9 cellular contexts compared by ENCODE assay signal in genomic region chr2:149038442-149039212, GRCh38. TPM values are rescaled to one million over a fixed set of nuclear protein-coding genes. Genes with fewer than 3 reads are reported as not detected.
DNase-seq lines count a peak whose midpoint lies in the region; ATAC-seq and TF ChIP-seq lines count a peak whose summit lies in the region.
"Had no signal": no experiment of that assay in that cellular context is flagged by ENCODE, and none has a peak within 500 bp of the region (broad histone marks: within the 10 kb centered on the region; RNA-seq: fewer than 3 reads in every experiment).

A gene with protein sequence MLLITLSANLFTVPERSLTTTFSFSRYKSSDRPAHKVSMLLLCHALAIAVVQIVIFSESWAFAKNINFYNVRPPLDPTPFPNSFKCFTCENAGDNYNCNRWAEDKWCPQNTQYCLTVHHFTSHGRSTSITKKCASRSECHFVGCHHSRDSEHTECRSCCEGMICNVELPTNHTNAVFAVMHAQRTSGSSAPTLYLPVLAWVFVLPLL (plus strand): TSS chr2:149038699. CDS start chr2:149130949, 92,250 bp downstream.

- H3K4me3 ChIP-seq in SJSA1, result peak within 1 kb of the TSS; percentile 91
- peak within 1 kb of the TSS; percentile 68 for H3K4me3 ChIP-seq in iPS-15b (ENCODE audit: low read depth, low read length)

- peak within 1 kb of the TSS; percentile 66 for H3K4me3 Mint-ChIP-seq in Calu3 (ENCODE audit: low read depth, unreplicated experiment)
- H3K4me3 Mint-ChIP-seq in stimulated activated naive CD8-positive, alpha-beta T cell treated with anti-CD3 and anti-CD28 coated beads, Interleukin-15, Interleukin-2, amounts not matched to agents 100 ng/mL and 50 ng/mL, for 24 hours, result peak within 1 kb of the TSS; percentile 35

- CTCF ChIA-PET in Calu3 (lab: Charles Lee), result interaction anchor here (0.6 to 1.3 kb wide), 4 partner anchors 22 to 523 kb away, joined by 3 to 7 read pairs (median 4); no protein-coding TSS in a partner anchor

- H3K4me1 ChIP-seq in SJSA1 (replicated peaks), result peaks cover 39% of the 10 kb centered on the region
- peaks cover 2% of the 10 kb centered on the region for H3K4me1 ChIP-seq in iPS-15b (ENCODE audit: control insufficient read depth, insufficient read depth, low read length)

- peaks cover 19% of the 10 kb centered on the region for H3K27me3 Mint-ChIP-seq in Calu3 (ENCODE audit: unreplicated experiment)
- peaks cover 61% of the 10 kb centered on the region for H3K27me3 Mint-ChIP-seq in stimulated activated naive CD8-positive, alpha-beta T cell treated with anti-CD3 and anti-CD28 coated beads, Interleukin-15, Interleukin-2, amounts not matched to agents 100 ng/mL and 50 ng/mL, for 24 hours

- H3K9me3 ChIP-seq in SJSA1 (replicated peaks), result no peaks in the 10 kb centered on the region
- no peaks in the 10 kb centered on the region for H3K9me3 ChIP-seq in iPS-15b (ENCODE audit: control insufficient read depth, insufficient read depth, low read length)

- intact Hi-C loops in Calu3 (cut with micrococcal nuclease; ENCODE audit: unreplicated experiment), result no loop called here

- no peaks in the 10 kb centered on the region for H3K9me3 Mint-ChIP-seq in Calu3 (ENCODE audit: low read depth, unreplicated experiment)
- H3K9me3 Mint-ChIP-seq in stimulated activated naive CD8-positive, alpha-beta T cell treated with anti-CD3 and anti-CD28 coated beads, Interleukin-15, Interleukin-2, amounts not matched to agents 100 ng/mL and 50 ng/mL, for 24 hours, result no peaks in the 10 kb centered on the region

- TF ChIP-seq CTCF in Calu3 (IDR thresholded peaks at IDR 0.05; ENCODE audit: unreplicated experiment), result no peak

- H3K9ac ChIP-seq in iPS-15b (ENCODE audit: low read depth, low read length), result no peak within 1 kb of the TSS

- H3K36me3 Mint-ChIP-seq in Calu3 (ENCODE audit: insufficient read depth, unreplicated experiment), result peaks cover 11% of the 10 kb centered on the region
- H3K36me3 Mint-ChIP-seq in stimulated activated naive CD8-positive, alpha-beta T cell treated with anti-CD3 and anti-CD28 coated beads, Interleukin-15, Interleukin-2, amounts not matched to agents 100 ng/mL and 50 ng/mL, for 24 hours (ENCODE audit: low read depth), result no peaks in the 10 kb centered on the region

- no peaks in the 10 kb centered on the region for H3K27me3 ChIP-seq in SJSA1 (replicated peaks)
- H3K27me3 ChIP-seq in iPS-15b (ENCODE audit: control insufficient read depth, insufficient read depth, low read length), result peaks cover 24% of the 10 kb centered on the region

- ATAC-seq in GM19043 (IDR thresholded peaks at IDR 0.05; ENCODE audit: low read depth, unreplicated experiment) (peak; percentile 56), HG03159 (IDR thresholded peaks at IDR 0.05; ENCODE audit: unreplicated experiment) (peak; percentile 66), GM18861 (IDR thresholded peaks at IDR 0.05; ENCODE audit: unreplicated experiment) (no peak)

- BruUV-seq in Calu3 (replicated peaks; lab: Mats Ljungman, UMichigan), result no TSS peak

- no peak within 1 kb of the TSS for H3K27ac Mint-ChIP-seq in Calu3 (ENCODE audit: unreplicated experiment)
- no peak within 1 kb of the TSS for H3K27ac Mint-ChIP-seq in stimulated activated naive CD8-positive, alpha-beta T cell treated with anti-CD3 and anti-CD28 coated beads, Interleukin-15, Interleukin-2, amounts not matched to agents 100 ng/mL and 50 ng/mL, for 24 hours

- peak within 1 kb of the TSS; percentile 49; the same call in 1 of the 2 replicates for H3K27ac ChIP-seq in SJSA1

- no peaks in the 10 kb centered on the region for H3K4me1 Mint-ChIP-seq in Calu3 (ENCODE audit: low read depth, unreplicated experiment)
- H3K4me1 Mint-ChIP-seq in stimulated activated naive CD8-positive, alpha-beta T cell treated with anti-CD3 and anti-CD28 coated beads, Interleukin-15, Interleukin-2, amounts not matched to agents 100 ng/mL and 50 ng/mL, for 24 hours (ENCODE audit: low read depth), result no peaks in the 10 kb centered on the region

- DNase-seq in Calu3 (peak; percentile 71), SJSA1 (ENCODE audit: low read depth in 1 of 2, low spot score in 2 of 2) (peak; percentile 49 to 56), GDM1 (lab: John Stamatoyannopoulos, UW) (no peak)

- H3K36me3 ChIP-seq in SJSA1, result no peaks in the 10 kb centered on the region
- H3K36me3 ChIP-seq in iPS-15b (ENCODE audit: control insufficient read depth, insufficient read depth, low read length), result no peaks in the 10 kb centered on the region

RNA-seq across cellular contexts. Expression of the gene that starts here (rescaled TPM):
- 0.87 and 1.3 TPM in 2 replicates for total RNA-seq in Calu3 (2022)
- total RNA-seq in SJSA1 (2014; rRNA removed; shearing (Covaris generic)), result 35.7 and 43.3 TPM in 2 replicates
- total RNA-seq: T-helper 2 cell treated with Interferon-gamma antibody and Interleukin-4, amounts not matched to agents 100 ng/mL and 5 ng/mL, for 36 hours had no signal

Comparison
In these comparisons a context has a peak if more than half of its experiments do, and no peak if none do; other contexts are left out.
1. RNA of the gene that starts here (total RNA-seq): 35.7 to 43.3 TPM in SJSA1; 0.87 to 1.3 TPM in Calu3; every median in the first group is over 10 times any median in the second.